18 cellular contexts compared by ENCODE assay signal in the genomic region with DNA sequence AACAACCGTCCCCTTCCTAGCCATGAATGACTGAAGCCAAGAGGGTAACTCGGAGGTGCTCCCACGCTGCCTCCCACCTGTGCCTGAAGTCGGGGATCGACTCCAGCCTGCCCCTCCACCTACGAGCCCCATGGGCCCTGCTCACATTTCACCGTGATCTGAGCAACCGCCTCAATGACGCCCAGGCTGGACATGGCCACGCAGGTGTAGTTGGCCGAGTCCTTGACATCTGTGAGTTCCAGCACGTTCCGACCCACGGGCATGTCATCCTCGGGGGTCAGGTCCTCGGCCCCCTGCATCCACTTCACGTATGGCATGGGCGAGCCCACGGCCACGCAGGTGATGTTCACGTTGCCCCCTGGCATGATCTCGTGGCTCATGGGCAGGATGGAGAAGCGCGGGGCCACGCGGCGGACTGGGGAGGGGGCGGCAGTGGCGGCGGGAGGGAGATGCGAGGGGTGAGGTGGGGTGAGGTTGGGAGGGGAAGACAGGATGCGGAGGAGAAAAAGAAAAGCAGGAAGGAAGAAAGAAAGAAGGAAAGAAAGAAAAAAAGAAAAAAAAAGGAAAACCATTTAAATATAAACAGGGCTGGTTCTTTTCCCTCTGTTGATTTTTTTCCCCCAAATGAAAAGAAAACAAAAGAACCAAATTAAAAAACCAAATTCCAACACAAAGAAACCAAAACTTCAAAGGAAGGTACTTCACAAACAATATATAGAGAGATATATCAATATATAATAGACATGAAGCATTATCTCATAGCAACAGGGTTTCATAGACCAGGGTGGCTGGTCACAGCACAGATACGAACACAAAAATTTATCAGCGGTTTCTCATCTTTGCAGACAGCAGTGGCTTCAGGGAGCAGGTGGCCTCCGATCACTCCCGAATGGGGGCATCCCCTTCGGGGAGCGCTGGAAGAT.
DNase-seq lines count a peak whose midpoint lies in the region; ATAC-seq, FAIRE-seq and TF ChIP-seq lines count a peak whose summit lies in the region.
"Had no signal": no experiment of that assay in that cellular context is flagged by ENCODE, and none has a peak within 500 bp of the region (broad histone marks: within the 10 kb centered on the region; RNA-seq: fewer than 3 reads in every experiment).

No MANE protein-coding gene starts in this region.

- no peak for FAIRE-seq in K562 (lab: Jason Lieb, UNC)
- FAIRE-seq: G401.6 had no signal

- in situ Hi-C loops in K562 (cut with MboI), result no loop called here

- POLR2A ChIA-PET in K562 (lab: Yijun Ruan, JAX), result no interaction called here
- POLR2A ChIA-PET in activated CD4-positive, alpha-beta T cell treated with anti-CD3 and anti-CD28 coated beads for 36 hours (lab: Charles Lee), result interaction anchor here (0.7 kb wide), 1 partner anchor 275 kb away, joined by 4 read pairs; no protein-coding TSS in a partner anchor

- H3K9ac ChIP-seq in KMS-11 (no peak overlapping the region), K562 (ENCODE audit: insufficient read depth in 1 of 2, low read depth in 2 of 2, low read length in 2 of 2) (peak overlapping the region in 1 of 2 experiments; percentile 77; a peak in 2 of 4 replicates), neural progenitor cell (no peak overlapping the region)
- H3K9ac ChIP-seq: SK-N-SH had no signal

- H3K4me2 ChIP-seq in KMS-11 (peak overlapping the region; percentile 64), K562 (ENCODE audit: insufficient read depth, low read length) (no peak overlapping the region; the same call in 1 of the 2 replicates), neural progenitor cell (no peak overlapping the region)
- H3K4me2 ChIP-seq: SK-N-SH had no signal

- peaks cover 4% of the 10 kb centered on the region for H3K27me3 Mint-ChIP-seq in neural progenitor cell (ENCODE audit: insufficient read depth, low read depth)
- peaks cover 4% of the 10 kb centered on the region for H3K27me3 Mint-ChIP-seq in activated CD4-positive, alpha-beta T cell treated with anti-CD3 and anti-CD28 coated beads for 36 hours

- H3K79me2 ChIP-seq in KMS-11 (ENCODE audit: insufficient read depth, low read depth) (no peaks in the 10 kb centered on the region), K562 (ENCODE audit: control insufficient read depth, insufficient read depth, low read length) (no peaks in the 10 kb centered on the region), neural progenitor cell (ENCODE audit: low read depth) (no peaks in the 10 kb centered on the region)

- H3K4me3 Mint-ChIP-seq in neural progenitor cell, result no peak overlapping the region
- H3K4me3 Mint-ChIP-seq in activated CD4-positive, alpha-beta T cell treated with anti-CD3 and anti-CD28 coated beads for 36 hours, result no peak overlapping the region
- H3K4me3 Mint-ChIP-seq: CD14-positive monocyte had no signal

- peak overlapping the region; percentile 28 for H3K27ac Mint-ChIP-seq in neural progenitor cell
- H3K27ac Mint-ChIP-seq in activated CD4-positive, alpha-beta T cell treated with anti-CD3 and anti-CD28 coated beads for 36 hours, result no peak overlapping the region
- H3K27ac Mint-ChIP-seq: CD14-positive monocyte had no signal

- peaks cover 36% of the 10 kb centered on the region for H3K27me3 ChIP-seq in KMS-11 (ENCODE audit: insufficient read depth, low read depth)
- no peaks in the 10 kb centered on the region for H3K27me3 ChIP-seq in K562 (ENCODE audit: control insufficient read depth in 2 of 2, insufficient read depth in 2 of 2, low read length in 2 of 2)
- H3K27me3 ChIP-seq in neural progenitor cell, result no peaks in the 10 kb centered on the region
- H3K27me3 ChIP-seq: MG63 had no signal

- peaks cover 18% of the 10 kb centered on the region for H3K4me1 ChIP-seq in KMS-11 (ENCODE audit: low read depth, poor library complexity, severe bottlenecking)
- H3K4me1 ChIP-seq in K562 (replicated peaks in 1 of 2; ENCODE audit: control insufficient read depth in 2 of 2, insufficient read depth in 2 of 2, low read length in 2 of 2), result peaks cover 2 to 16% of the 10 kb centered on the region in 2 experiments; a peak in 3 of 5 replicates
- no peaks in the 10 kb centered on the region for H3K4me1 ChIP-seq in neural progenitor cell
- H3K4me1 ChIP-seq: HAP-1 had no signal

- H3K9me3 ChIP-seq in K562 (replicated peaks; ENCODE audit: control insufficient read depth, insufficient read depth, low read depth, low read length), result no peaks in the 10 kb centered on the region
- no peaks in the 10 kb centered on the region for H3K9me3 ChIP-seq in neural progenitor cell (ENCODE audit: low read depth)
- H3K9me3 ChIP-seq: HAP-1, MG63, SK-N-SH had no signal

- CTCF ChIA-PET in K562 (lab: Yijun Ruan, JAX; ENCODE audit: low intra/inter-chr PET ratio), result no interaction called here
- CTCF ChIA-PET in activated CD4-positive, alpha-beta T cell treated with anti-CD3 and anti-CD28 coated beads for 36 hours (lab: Charles Lee), result interaction anchor here (0.7 kb wide), 1 partner anchor 297 kb away, joined by 3 read pairs; no protein-coding TSS in a partner anchor

- H3K36me3 Mint-ChIP-seq in neural progenitor cell, result peaks cover 22% of the 10 kb centered on the region
- H3K36me3 Mint-ChIP-seq in activated CD4-positive, alpha-beta T cell treated with anti-CD3 and anti-CD28 coated beads for 36 hours (ENCODE audit: low read depth), result no peaks in the 10 kb centered on the region
- H3K36me3 Mint-ChIP-seq: CD14-positive monocyte had no signal

- H4K20me1 ChIP-seq in KMS-11 (ENCODE audit: insufficient read depth) (no peaks in the 10 kb centered on the region), K562 (replicated peaks; ENCODE audit: control insufficient read depth, insufficient read depth, low read length) (no peaks in the 10 kb centered on the region), neural progenitor cell (ENCODE audit: low read depth) (peaks cover 24% of the 10 kb centered on the region)

- H3K4me3 ChIP-seq in KMS-11 (IDR thresholded peaks at IDR 0.05; ENCODE audit: insufficient read depth, low read depth, low read length), result no peak overlapping the region
- H3K4me3 ChIP-seq in K562, result no peak overlapping the region
- H3K4me3 ChIP-seq in neural progenitor cell, result no peak overlapping the region
- H3K4me3 ChIP-seq: HAP-1, MG63 had no signal

- DNase-seq in GM10266 (ENCODE audit: extremely low spot score) (peak; percentile 79), K562 (ENCODE audit: extremely low read depth in 1 of 4, low spot score in 3 of 4) (peak in 2 of 4 experiments; percentile 33 to 48), neural progenitor cell (ENCODE audit: low spot score) (no peak), UCSD-AML1 (lab: John Stamatoyannopoulos, UW; ENCODE audit: unreplicated experiment) (no peak), DMS79 (lab: John Stamatoyannopoulos, UW) (no peak)
- DNase-seq in activated CD4-positive, alpha-beta T cell treated with anti-CD3 and anti-CD28 coated beads for 36 hours, result no peak
- DNase-seq: ACHN, COR-L47, DMS 273 treated with DMSO at 0.1 percent for 48 hours, MG63, NCI-H1092, NCI-H748 treated with DMSO at 0.1 percent for 48 hours, SHP77 treated with DMSO at 0.1 percent for 48 hours, SK-N-SH had no signal

- H3K9me1 ChIP-seq in K562 (ENCODE audit: control insufficient read depth, insufficient read depth, low read length), result no peaks in the 10 kb centered on the region

- TF ChIP-seq CTCF in GM10266 (IDR thresholded peaks at IDR 0.05; ENCODE audit: control insufficient read depth, insufficient read depth, low read depth, missing control alignments) (no peak), KMS-11 (conservative IDR thresholded peaks at IDR 0.05; ENCODE audit: low read depth, low read length) (no peak), K562 (IDR thresholded peaks at IDR 0.05 in 2 of 3, conservative IDR thresholded peaks at IDR 0.05 in 1 of 3; ENCODE audit: insufficient read depth in 2 of 3, low read depth in 1 of 3, low read length in 3 of 3) (no peak), neural progenitor cell (IDR thresholded peaks at IDR 0.05) (no peak)

- ATAC-seq in K562, result peak; percentile 42; the same call in 1 of the 3 replicates
- ATAC-seq in activated CD4-positive, alpha-beta T cell treated with anti-CD3 and anti-CD28 coated beads for 36 hours, result no peak

- TF ChIP-seq RAD21 in K562 (CRISPR knock-in tag; conservative IDR thresholded peaks at IDR 0.05 in 1 of 2, IDR thresholded peaks at IDR 0.05 in 1 of 2), result no peak

- intact Hi-C loops in K562 (cut with micrococcal nuclease), result no loop called here
- intact Hi-C loops in activated CD4-positive, alpha-beta T cell treated with anti-CD3 and anti-CD28 coated beads for 36 hours (cut with DNase I, micrococcal nuclease), result no loop called here

- H3K36me3 ChIP-seq in KMS-11 (ENCODE audit: insufficient read depth), result no peaks in the 10 kb centered on the region
- no peaks in the 10 kb centered on the region for H3K36me3 ChIP-seq in K562 (ENCODE audit: control insufficient read depth, insufficient read depth, low read length)
- H3K36me3 ChIP-seq in neural progenitor cell, result peaks cover 7% of the 10 kb centered on the region
- H3K36me3 ChIP-seq: MG63 had no signal

- H2AFZ ChIP-seq in KMS-11 (ENCODE audit: low read depth) (no peak overlapping the region), K562 (ENCODE audit: low read depth, low read length) (no peak overlapping the region), neural progenitor cell (replicated peaks) (no peak overlapping the region)

- H3K27ac ChIP-seq in KMS-11 (no peak overlapping the region), K562 (ENCODE audit: extremely low read depth, low read depth, low read length) (no peak overlapping the region), neural progenitor cell (no peak overlapping the region)

- TF ChIP-seq EP300 in K562 (IDR thresholded peaks at IDR 0.05; ENCODE audit: low read length), result no peak

- no peak for TF ChIP-seq POLR2A in K562 (conservative IDR thresholded peaks at IDR 0.05)

- H3F3A ChIP-seq in neural progenitor cell (ENCODE audit: low read depth), result peaks cover 5% of the 10 kb centered on the region

- no peaks in the 10 kb centered on the region for H3K9me3 Mint-ChIP-seq in neural progenitor cell
- H3K9me3 Mint-ChIP-seq in activated CD4-positive, alpha-beta T cell treated with anti-CD3 and anti-CD28 coated beads for 36 hours (ENCODE audit: low read depth), result no peaks in the 10 kb centered on the region

- 61% methylated on average over 27 of the region's 38 CpGs for WGBS in K562 (ENCODE audit: insufficient coverage, low coverage, missing lambda C conversion rate)

- BruUV-seq in K562 (replicated peaks; lab: Mats Ljungman, UMichigan), result no TSS peak

- peaks cover 8% of the 10 kb centered on the region for H3K4me1 Mint-ChIP-seq in neural progenitor cell
- peaks cover 9% of the 10 kb centered on the region for H3K4me1 Mint-ChIP-seq in activated CD4-positive, alpha-beta T cell treated with anti-CD3 and anti-CD28 coated beads for 36 hours
- H3K4me1 Mint-ChIP-seq: CD14-positive monocyte had no signal

TF ChIP-seq in K562, 482 proteins besides CTCF, POLR2A, EP300 and RAD21 (continues in another document):
- TF ChIP-seq NCOR1 (IDR thresholded peaks at IDR 0.05) (0 out of 2 replicates have a peak, but pooled peaks have one; percentile 12), ZNF584 (CRISPR knock-in tag; IDR thresholded peaks at IDR 0.05; ENCODE audit: low read depth) (no peak), TAL1 (IDR thresholded peaks at IDR 0.05) (peak; percentile 63), MCM7 (IDR thresholded peaks at IDR 0.05) (no peak), ZNF146 (CRISPR knock-in tag; IDR thresholded peaks at IDR 0.05; ENCODE audit: unreplicated experiment) (no peak), MIER1 (IDR thresholded peaks at IDR 0.05; ENCODE audit: low read depth) (no peak), TEAD1 (CRISPR knock-in tag; IDR thresholded peaks at IDR 0.05) (no peak)
